In the genomic region with DNA sequence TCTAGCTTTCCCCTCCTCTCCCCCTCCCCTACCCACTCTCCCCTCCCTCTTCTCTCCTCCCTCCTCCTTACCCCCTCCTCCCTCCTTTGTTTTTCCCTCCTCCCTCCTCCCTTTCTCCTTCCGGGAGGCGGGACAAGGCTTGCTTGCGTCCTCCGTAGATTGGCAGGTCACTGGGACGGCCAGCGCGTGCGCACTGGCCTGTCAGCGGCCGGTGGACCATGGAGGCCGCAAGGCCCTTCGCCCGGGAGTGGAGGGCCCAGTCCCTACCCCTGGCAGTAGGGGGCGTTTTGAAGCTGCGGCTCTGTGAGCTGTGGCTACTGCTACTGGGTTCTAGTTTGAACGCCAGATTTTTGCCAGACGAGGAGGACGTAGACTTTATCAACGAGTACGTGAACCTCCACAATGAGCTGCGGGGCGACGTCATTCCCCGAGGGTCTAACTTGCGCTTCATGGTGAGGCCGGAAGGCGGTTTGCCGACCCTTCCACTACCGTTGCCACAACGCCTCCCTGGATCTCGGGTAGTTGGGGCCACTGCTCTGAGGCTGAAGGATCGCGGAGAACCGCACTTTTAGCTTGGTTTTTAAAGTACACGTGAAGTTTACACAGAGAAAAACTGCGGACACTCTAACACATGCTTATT, we compare ENCODE assay signal across 8 cellular contexts. TPM values are rescaled to one million over a fixed set of nuclear protein-coding genes. Genes with fewer than 3 reads are reported as not detected.
DNase-seq lines count a peak whose midpoint lies in the region; ATAC-seq and TF ChIP-seq lines count a peak whose summit lies in the region.

A gene (plus strand): TSS at position 191 of the 640 bp plus-strand sequence. CDS start 28 bp downstream, at position 219.

- no peaks in the 10 kb centered on the region for H3K79me2 ChIP-seq in OCI-LY7 (ENCODE audit: insufficient read depth, low read depth, low read length)

- H3K4me1 ChIP-seq in OCI-LY7 (ENCODE audit: insufficient read depth, low read length, poor library complexity, severe bottlenecking) (no peaks in the 10 kb centered on the region), esophagus (ENCODE audit: control insufficient read depth in 2 of 2, insufficient read depth in 2 of 2, low read length in 1 of 2) (no peaks in the 10 kb centered on the region), mucosa of stomach (ENCODE audit: control insufficient read depth, insufficient read depth, low read length) (no peaks in the 10 kb centered on the region)

- H2AFZ ChIP-seq in OCI-LY7 (ENCODE audit: low read length), result 0 out of 2 replicates have a peak within 1 kb of the TSS, but pooled peaks have one; percentile 37

- H3K27me3 ChIP-seq in esophagus (ENCODE audit: control insufficient read depth in 1 of 2, insufficient read depth in 2 of 2, low read length in 2 of 2) (no peaks in the 10 kb centered on the region), mucosa of stomach (ENCODE audit: control insufficient read depth, insufficient read depth, low read length) (no peaks in the 10 kb centered on the region)

- H3K9ac ChIP-seq in mucosa of stomach (ENCODE audit: low read length), result peak within 1 kb of the TSS; percentile 92

- POLR2A ChIA-PET in OCI-LY7 (lab: Charles Lee), result interaction anchor here (0.6 kb wide), 1 partner anchor 15 kb away, joined by 4 read pairs; no protein-coding TSS in a partner anchor

- no peaks in the 10 kb centered on the region for H4K20me1 ChIP-seq in OCI-LY7 (ENCODE audit: insufficient read depth, low read length)

- peak within 1 kb of the TSS; percentile 88 for H3K4me3 Mint-ChIP-seq in activated T-cell treated with anti-CD3 and anti-CD28 coated beads, Interleukin-2, amount 50 U/mL, for 4 hours

- CTCF ChIA-PET in OCI-LY7 (lab: Charles Lee; ENCODE audit: unreplicated experiment), result no interaction called here

- DNase-seq in DMS114 treated with DMSO at 0.1 percent for 48 hours (lab: John Stamatoyannopoulos, UW; ENCODE audit: unreplicated experiment) (peak; percentile 92), HuH-7 (ENCODE audit: low spot score) (peak; percentile 71), OCI-LY7 (ENCODE audit: low spot score) (peak; percentile 5)
- peak; percentile 82 for DNase-seq in activated T-cell treated with anti-CD3 and anti-CD28 coated beads, Interleukin-2, amount 50 U/mL, for 4 hours
- DNase-seq in stimulated activated CD8-positive, alpha-beta memory T cell treated with anti-CD3 and anti-CD28 coated beads, Interleukin-4, amount 100 ng/mL, for 48 hours, result peak; percentile 92

- 2 to 4% methylated on average over 36 of the region's 36 CpGs for WGBS in esophagus, 2 donors

- H3K36me3 ChIP-seq in OCI-LY7 (ENCODE audit: insufficient read depth, low read length) (no peaks in the 10 kb centered on the region), esophagus (ENCODE audit: control insufficient read depth in 2 of 2, insufficient read depth in 2 of 2, low read length in 1 of 2) (no peaks in the 10 kb centered on the region), mucosa of stomach (ENCODE audit: control insufficient read depth, insufficient read depth, low read length) (no peaks in the 10 kb centered on the region)

- H3K4me1 Mint-ChIP-seq in activated T-cell treated with anti-CD3 and anti-CD28 coated beads, Interleukin-2, amount 50 U/mL, for 4 hours (ENCODE audit: low read depth), result peaks cover 42% of the 10 kb centered on the region

- no peaks in the 10 kb centered on the region for H3K9me2 ChIP-seq in OCI-LY7 (ENCODE audit: insufficient read depth, low read length)

- TF ChIP-seq CTCF in OCI-LY7 (conservative IDR thresholded peaks at IDR 0.05; ENCODE audit: low read length), result peak; percentile 62

- H3K9me3 ChIP-seq in OCI-LY7 (ENCODE audit: low read length) (no peaks in the 10 kb centered on the region), esophagus (ENCODE audit: control insufficient read depth in 2 of 2, insufficient read depth in 1 of 2, low read depth in 1 of 2, low read length in 1 of 2) (no peaks in the 10 kb centered on the region), mucosa of stomach (ENCODE audit: control insufficient read depth, low read length) (no peaks in the 10 kb centered on the region)

- H3K4me2 ChIP-seq in OCI-LY7 (ENCODE audit: low read length), result peak within 1 kb of the TSS; percentile 50; the same call in 1 of the 2 replicates

- H3K9me3 Mint-ChIP-seq in activated T-cell treated with anti-CD3 and anti-CD28 coated beads, Interleukin-2, amount 50 U/mL, for 4 hours, result peaks cover 7% of the 10 kb centered on the region

- no peaks in the 10 kb centered on the region for H3K36me3 Mint-ChIP-seq in activated T-cell treated with anti-CD3 and anti-CD28 coated beads, Interleukin-2, amount 50 U/mL, for 4 hours (ENCODE audit: insufficient read depth)

- ATAC-seq in GM21515 (IDR thresholded peaks at IDR 0.05; ENCODE audit: unreplicated experiment), result peak; percentile 97
- peak; percentile 95 to 96 for ATAC-seq in activated T-cell treated with anti-CD3 and anti-CD28 coated beads, Interleukin-2, amount 50 U/mL, for 4 hours

- BruUV-seq in OCI-LY7 (replicated peaks; lab: Mats Ljungman, UMichigan), result no TSS peak

- H3K27me3 Mint-ChIP-seq in activated T-cell treated with anti-CD3 and anti-CD28 coated beads, Interleukin-2, amount 50 U/mL, for 4 hours (ENCODE audit: low read depth), result no peaks in the 10 kb centered on the region

- H3K4me3 ChIP-seq in OCI-LY7 (ENCODE audit: low read depth, low read length, poor library complexity, severe bottlenecking) (no peak within 1 kb of the TSS), esophagus (ENCODE audit: low read depth in 1 of 2, low read length in 2 of 2) (peak within 1 kb of the TSS; percentile 72 to 73), mucosa of stomach (ENCODE audit: low read length) (peak within 1 kb of the TSS; percentile 90)

- intact Hi-C loops in OCI-LY7 (cut with micrococcal nuclease; ENCODE audit: unreplicated experiment), result no loop called here

- no peak within 1 kb of the TSS for H3K27ac ChIP-seq in OCI-LY7 (ENCODE audit: low read depth, low read length, poor library complexity, severe bottlenecking)
- H3K27ac ChIP-seq in esophagus (ENCODE audit: low read depth in 2 of 2, low read length in 1 of 2), result peak within 1 kb of the TSS; percentile 93 to 96

RNA-seq across cellular contexts. Expression of the gene that starts here (rescaled TPM):
- not detected in 2 replicates for total RNA-seq in OCI-LY7 (2014; rRNA removed; shearing (Covaris generic))
- not detected in 2 replicates for total RNA-seq in OCI-LY7 (2022)
- total RNA-seq in activated T-cell treated with anti-CD3 and anti-CD28 coated beads, Interleukin-2, amount 50 U/mL, for 4 hours, result under 1 TPM in 1 of 3 donors, not detected in 2; 0.20 TPM
- polyA plus RNA-seq in esophagus, result under 1 TPM; 0.14 to 0.22 TPM

Comparison
In these comparisons a context has a peak if more than half of its experiments do, and no peak if none do; other contexts are left out.
1. Peak in DNase-seq and H3K4me2 ChIP-seq in OCI-LY7; RNA of the gene not detected or under 1 TPM.
2. Peak in DNase-seq and ATAC-seq in activated T-cell treated with anti-CD3 and anti-CD28 coated beads, Interleukin-2, amount 50 U/mL, for 4 hours; RNA of the gene not detected or under 1 TPM.
3. DNase-seq: peak in every context shown above with its lines; median percentile 92 in DMS114 treated with DMSO at 0.1 percent for 48 hours; 92 in stimulated activated CD8-positive, alpha-beta memory T cell treated with anti-CD3 and anti-CD28 coated beads, Interleukin-4, amount 100 ng/mL, for 48 hours; 82 in activated T-cell treated with anti-CD3 and anti-CD28 coated beads, Interleukin-2, amount 50 U/mL, for 4 hours; 71 in HuH-7; 5 in OCI-LY7.